ENCODE assay signal across 18 cellular contexts in genomic region chr9:111467778-111468367, GRCh38. TPM values are rescaled to one million over a fixed set of nuclear protein-coding genes. Genes with fewer than 3 reads are reported as not detected.
DNase-seq lines count a peak whose midpoint lies in the region; ATAC-seq and TF ChIP-seq lines count a peak whose summit lies in the region.
"Had no signal": no experiment of that assay in that cellular context is flagged by ENCODE, and none has a peak within 500 bp of the region (broad histone marks: within the 10 kb centered on the region; RNA-seq: fewer than 3 reads in every experiment).

No MANE protein-coding gene starts in this region.

- no peak overlapping the region for H2AFZ ChIP-seq in OCI-LY1 (ENCODE audit: low read length)

- peaks cover 25% of the 10 kb centered on the region for H3K4me1 ChIP-seq in OCI-LY1 (ENCODE audit: insufficient read depth, low read length, severe bottlenecking)

- H3K79me2 ChIP-seq in OCI-LY1 (ENCODE audit: insufficient read depth, low read length): peaks cover 81% of the 10 kb centered on the region

- H3K27ac Mint-ChIP-seq in chondrocyte (ENCODE audit: unreplicated experiment) (peak overlapping the region; percentile 1), nephron progenitor cell (peak overlapping the region; percentile 82)
- peak overlapping the region in 1 of 2 donors; percentile 6 for H3K27ac Mint-ChIP-seq in natural killer cell treated with Interleukin-12 subunit alpha and Interleukin-12 subunit beta and Interleukin-15 and Interleukin-18, amount 100 ng/mL, for 72 hours

- H3K4me3 ChIP-seq in OCI-LY1 (ENCODE audit: low read depth, low read length, poor library complexity, severe bottlenecking): peak overlapping the region; percentile 0
- H3K4me3 ChIP-seq: GM12878 had no signal

- no peak for TF ChIP-seq CTCF in OCI-LY1 (IDR thresholded peaks at IDR 0.05; ENCODE audit: low read length)
- TF ChIP-seq CTCF in chondrocyte (IDR thresholded peaks at IDR 0.05): no peak
- no peak for TF ChIP-seq CTCF in nephron progenitor cell (IDR thresholded peaks at IDR 0.05)

- peak overlapping the region; percentile 52 for H3K27ac ChIP-seq in OCI-LY1 (ENCODE audit: low read depth, low read length, poor library complexity, severe bottlenecking)

- no peaks in the 10 kb centered on the region for H3K9me2 ChIP-seq in OCI-LY1 (ENCODE audit: low read depth, low read length)

- H3K9me3 Mint-ChIP-seq in chondrocyte (ENCODE audit: low read depth): peaks cover 2% of the 10 kb centered on the region
- peaks cover 28% of the 10 kb centered on the region for H3K9me3 Mint-ChIP-seq in nephron progenitor cell
- no peaks in the 10 kb centered on the region for H3K9me3 Mint-ChIP-seq in natural killer cell treated with Interleukin-12 subunit alpha and Interleukin-12 subunit beta and Interleukin-15 and Interleukin-18, amount 100 ng/mL, for 72 hours

- no peaks in the 10 kb centered on the region for H4K20me1 ChIP-seq in OCI-LY1 (ENCODE audit: insufficient read depth, low read length)

- H3K27me3 ChIP-seq in OCI-LY1 (ENCODE audit: insufficient read depth, low read length): no peaks in the 10 kb centered on the region

- in situ Hi-C loops in Caki2 (cut with HindIII; ENCODE audit: low pct_unique_long_range_greater_than_20kb, low sequenced_read_pairs): no loop called here

- H3K36me3 ChIP-seq in OCI-LY1 (ENCODE audit: insufficient read depth, low read length): peaks cover 7% of the 10 kb centered on the region

- H3K4me1 Mint-ChIP-seq in chondrocyte (ENCODE audit: low read depth): peaks cover 25% of the 10 kb centered on the region
- H3K4me1 Mint-ChIP-seq in nephron progenitor cell: peaks cover 26% of the 10 kb centered on the region
- peaks cover 41 to 42% of the 10 kb centered on the region in 2 donors for H3K4me1 Mint-ChIP-seq in natural killer cell treated with Interleukin-12 subunit alpha and Interleukin-12 subunit beta and Interleukin-15 and Interleukin-18, amount 100 ng/mL, for 72 hours (ENCODE audit: low read depth in 2 of 2)

- H3F3A ChIP-seq in OCI-LY1 (ENCODE audit: insufficient read depth, low read length): no peaks in the 10 kb centered on the region

- ATAC-seq in natural killer cell treated with Interleukin-12 subunit alpha and Interleukin-12 subunit beta and Interleukin-15 and Interleukin-18, amount 100 ng/mL, for 72 hours: no peak
- ATAC-seq: GM12878, PC-3 had no signal

- H3K9ac ChIP-seq in OCI-LY1 (ENCODE audit: low read length): peak overlapping the region; percentile 32; the same call in 1 of the 2 replicates

- H3K4me2 ChIP-seq in OCI-LY1 (ENCODE audit: low read length): peak overlapping the region; percentile 46

- DNase-seq in Caki2 (ENCODE audit: low read depth) (peak; percentile 12), chondrocyte (ENCODE audit: low spot score) (no peak), nephron progenitor cell (no peak), GDM1 (lab: John Stamatoyannopoulos, UW) (no peak), AG08395 (ENCODE audit: low spot score) (no peak), anterior cingulate cortex (lab: John Stamatoyannopoulos, UW) (no peak)
- no peak for DNase-seq in natural killer cell treated with Interleukin-12 subunit alpha and Interleukin-12 subunit beta and Interleukin-15 and Interleukin-18, amount 100 ng/mL, for 72 hours (ENCODE audit: low spot score)
- DNase-seq: C1 segment of cervical spinal cord, DND-41, GOT3, KG1, NCI-H1417 treated with DMSO at 0.1 percent for 48 hours, NCI-H2029, NCI-H510A, NCI-H774, PC-3 had no signal

- no peak overlapping the region for H3K4me3 Mint-ChIP-seq in chondrocyte (ENCODE audit: unreplicated experiment)
- no peak overlapping the region for H3K4me3 Mint-ChIP-seq in nephron progenitor cell
- no peak overlapping the region for H3K4me3 Mint-ChIP-seq in natural killer cell treated with Interleukin-12 subunit alpha and Interleukin-12 subunit beta and Interleukin-15 and Interleukin-18, amount 100 ng/mL, for 72 hours

- no peaks in the 10 kb centered on the region for H3K27me3 Mint-ChIP-seq in chondrocyte (ENCODE audit: low read depth)
- no peaks in the 10 kb centered on the region for H3K27me3 Mint-ChIP-seq in nephron progenitor cell (ENCODE audit: low read depth, poor library complexity)
- H3K27me3 Mint-ChIP-seq in natural killer cell treated with Interleukin-12 subunit alpha and Interleukin-12 subunit beta and Interleukin-15 and Interleukin-18, amount 100 ng/mL, for 72 hours: no peaks in the 10 kb centered on the region

- no peaks in the 10 kb centered on the region for H3K9me3 ChIP-seq in OCI-LY1 (ENCODE audit: low read length)

- H3K36me3 Mint-ChIP-seq in chondrocyte (ENCODE audit: low read depth) (no peaks in the 10 kb centered on the region), nephron progenitor cell (ENCODE audit: low read depth) (peaks cover 51% of the 10 kb centered on the region)
- peaks cover 5% of the 10 kb centered on the region for H3K36me3 Mint-ChIP-seq in natural killer cell treated with Interleukin-12 subunit alpha and Interleukin-12 subunit beta and Interleukin-15 and Interleukin-18, amount 100 ng/mL, for 72 hours

RNA-seq across cellular contexts. Expression of gene ECPAS, which starts 16.3 kb away (rescaled TPM):
- total RNA-seq in Caki2 (2014; rRNA removed; shearing (Covaris generic); ENCODE audit: low replicate concordance): 30.5 and 35.4 TPM in 2 replicates
- 108 to 118 TPM (median 113 TPM) in 3 replicates for total RNA-seq in chondrocyte
- 100 to 1,000 TPM in 1 of 2 donors, 10 to 100 TPM in 1; 97.6 to 114 TPM for total RNA-seq in natural killer cell treated with Interleukin-12 subunit alpha and Interleukin-12 subunit beta and Interleukin-15 and Interleukin-18, amount 100 ng/mL, for 72 hours

RNA-seq across cellular contexts. Expression of gene ZNF483, which starts 57.1 kb away (rescaled TPM):
- total RNA-seq in Caki2 (2014; rRNA removed; shearing (Covaris generic); ENCODE audit: low replicate concordance): 0.96 and 3.1 TPM in 2 replicates
- 2.2 to 3.5 TPM (median 2.4 TPM) in 3 replicates for total RNA-seq in chondrocyte
- total RNA-seq in natural killer cell treated with Interleukin-12 subunit alpha and Interleukin-12 subunit beta and Interleukin-15 and Interleukin-18, amount 100 ng/mL, for 72 hours: 1 to 10 TPM; 2.8 to 4.3 TPM
